In genomic region chr2:60530228-60530627, GRCh38 we compare ENCODE assay signal across 9 cellular contexts. TPM values are rescaled to one million over a fixed set of nuclear protein-coding genes. Genes with fewer than 3 reads are reported as not detected.
DNase-seq lines count a peak whose midpoint lies in the region; ATAC-seq and TF ChIP-seq lines count a peak whose summit lies in the region.
"Had no signal": no experiment of that assay in that cellular context is flagged by ENCODE, and none has a peak within 500 bp of the region (broad histone marks: within the 10 kb centered on the region; RNA-seq: fewer than 3 reads in every experiment).

No MANE protein-coding gene starts in this region.

- peak overlapping the region in 1 of 2 donors; percentile 18 for H3K4me3 ChIP-seq in esophagus (ENCODE audit: low read depth in 1 of 2, low read length in 2 of 2)
- H3K4me3 ChIP-seq in smooth muscle cell, result peak overlapping the region; percentile 35

- no peak for TF ChIP-seq CTCF in smooth muscle cell (IDR thresholded peaks at IDR 0.05; ENCODE audit: borderline replicate concordance, insufficient read depth, poor library complexity, severe bottlenecking)

- H3K9ac ChIP-seq in smooth muscle cell (ENCODE audit: low read depth), result no peak overlapping the region

- DNase-seq in NCI-H82 (lab: John Stamatoyannopoulos, UW) (peak; percentile 72), NCI-H82 treated with DMSO at 0.1 percent for 48 hours (lab: John Stamatoyannopoulos, UW; ENCODE audit: unreplicated experiment) (no peak), NCI-H526 treated with DMSO at 0.1 percent for 48 hours (lab: John Stamatoyannopoulos, UW) (peak; percentile 65), smooth muscle cell (lab: John Stamatoyannopoulos, UW; ENCODE audit: unreplicated experiment) (no peak), NK-92 (lab: John Stamatoyannopoulos, UW; ENCODE audit: unreplicated experiment) (no peak)
- DNase-seq: IMR-90 had no signal

- H3K36me3 ChIP-seq in esophagus (ENCODE audit: control insufficient read depth in 2 of 2, insufficient read depth in 2 of 2, low read length in 1 of 2) (no peaks in the 10 kb centered on the region), smooth muscle cell (ENCODE audit: low read depth) (no peaks in the 10 kb centered on the region)

- H3K79me2 ChIP-seq in smooth muscle cell (ENCODE audit: low read depth), result peaks cover 95% of the 10 kb centered on the region

- no peak for ATAC-seq in GM19455 (IDR thresholded peaks at IDR 0.05; ENCODE audit: unreplicated experiment)
- ATAC-seq in HG03135 (IDR thresholded peaks at IDR 0.05; ENCODE audit: unreplicated experiment), result no peak

- H3K27me3 ChIP-seq in esophagus (ENCODE audit: control insufficient read depth in 1 of 2, insufficient read depth in 2 of 2, low read length in 2 of 2) (no peaks in the 10 kb centered on the region), smooth muscle cell (ENCODE audit: low read depth) (no peaks in the 10 kb centered on the region)

- H3K9me3 ChIP-seq in esophagus (ENCODE audit: control insufficient read depth in 2 of 2, insufficient read depth in 1 of 2, low read depth in 1 of 2, low read length in 1 of 2), result no peaks in the 10 kb centered on the region
- H3K9me3 ChIP-seq in smooth muscle cell (replicated peaks; ENCODE audit: low read depth), result no peaks in the 10 kb centered on the region

- H4K20me1 ChIP-seq in smooth muscle cell (ENCODE audit: low read depth), result peaks cover 89% of the 10 kb centered on the region

- H2AFZ ChIP-seq in smooth muscle cell (ENCODE audit: low read depth), result no peak overlapping the region

- H3K27ac ChIP-seq in esophagus (ENCODE audit: low read depth in 2 of 2, low read length in 1 of 2), result peak overlapping the region; percentile 65 to 88
- H3K27ac ChIP-seq in smooth muscle cell (ENCODE audit: low read depth), result peak overlapping the region; percentile 17

- H3F3A ChIP-seq in smooth muscle cell (ENCODE audit: low read depth), result peaks cover 3% of the 10 kb centered on the region

- H3K4me1 ChIP-seq in esophagus (ENCODE audit: control insufficient read depth in 2 of 2, insufficient read depth in 2 of 2, low read length in 1 of 2), result peaks cover 2 to 11% of the 10 kb centered on the region in 2 donors
- H3K4me1 ChIP-seq in smooth muscle cell (ENCODE audit: low read depth), result peaks cover 46% of the 10 kb centered on the region

- H3K4me2 ChIP-seq in smooth muscle cell, result peak overlapping the region; percentile 78

- WGBS in esophagus, 2 donors, result 28 to 34% methylated on average over 13 of the region's 13 CpGs
- 53% methylated on average over 13 of the region's 13 CpGs for WGBS in smooth muscle cell (ENCODE audit: low lambda C conversion rate)

RNA-seq across cellular contexts. Expression of gene BCL11A, which starts 23.2 kb away (rescaled TPM):
- polyA plus RNA-seq in esophagus, result 10 to 100 TPM in 1 of 2 donors, 1 to 10 TPM in 1; 8.6 to 25.5 TPM
- total RNA-seq in smooth muscle cell, result 5.2 and 15.8 TPM in 2 replicates
- polyA plus RNA-seq in smooth muscle cell, result 19.8 and 20.0 TPM in 2 replicates

Comparison
In these comparisons a context has a peak if more than half of its experiments do, and no peak if none do; other contexts are left out.
1. DNase-seq: peak in NCI-H82 (single experiment) and NCI-H526 treated with DMSO at 0.1 percent for 48 hours (single experiment); none in NCI-H82 treated with DMSO at 0.1 percent for 48 hours (single experiment), smooth muscle cell (single experiment) and NK-92 (single experiment).